Comparison of ENCODE assay signal across 26 cellular contexts in genomic region chr6:68049562-68049961, GRCh38.
"Had no signal": no experiment of that assay in that cellular context is flagged by ENCODE, and none has a peak within 500 bp of the region (broad histone marks: within the 10 kb centered on the region; RNA-seq: fewer than 3 reads in every experiment).

No MANE protein-coding gene starts in this region.

- H3K27ac ChIP-seq: colonic mucosa, epithelial cell of prostate, esophagus squamous epithelium, gastrocnemius medialis, heart right ventricle, left lung, lower lobe of right lung had no signal

- ATAC-seq: effector memory CD8-positive, alpha-beta T cell; esophagus mucosa; gastrocnemius medialis; heart right ventricle; left cardiac atrium; left lung; left ventricle myocardium superior; lower lobe of right lung; mucosa of descending colon had no signal

- H3K36me3 ChIP-seq: colonic mucosa, esophagus squamous epithelium, gastrocnemius medialis, heart right ventricle, left lung, lower lobe of right lung had no signal

- H3K27me3 ChIP-seq: colonic mucosa, esophagus squamous epithelium, gastrocnemius medialis, heart right ventricle, left lung had no signal

- H3K4me1 ChIP-seq: colonic mucosa, esophagus squamous epithelium, gastrocnemius medialis, heart right ventricle, left lung, lower lobe of right lung had no signal

- H3K9me3 ChIP-seq: colonic mucosa, lower lobe of right lung had no signal

- H3K4me3 ChIP-seq: colonic mucosa, esophagus squamous epithelium, gastrocnemius medialis, heart right ventricle, left lung, lower lobe of right lung, mucosa of descending colon had no signal

- DNase-seq: colonic mucosa; cortex of kidney; effector CD8-positive, alpha-beta T cell; effector memory CD8-positive, alpha-beta T cell; endodermal cell; erythroblast; esophagus squamous epithelium; foreskin fibroblast; foreskin melanocyte; gastrocnemius medialis; glutamatergic neuron; head of caudate nucleus; heart right ventricle; hippocampal formation; left cardiac atrium; left lung; left ventricle myocardium superior; lower lobe of right lung; mesenchymal stem cell; mucosa of descending colon; naive B cell had no signal

- FAIRE-seq: endometrium, islet of Langerhans, keratinocyte had no signal
